In genomic region chr1:168762473-168762872, GRCh38 we compare ENCODE assay signal across 2 cellular contexts.
TF ChIP-seq lines count a peak whose summit lies in the region.

No MANE protein-coding gene starts in this region.

TF ChIP-seq in liver, 16 proteins besides CTCF, POLR2A, EP300 and RAD21:
- TF ChIP-seq ZBTB33 (IDR thresholded peaks at IDR 0.05): no peak
- TF ChIP-seq ATF3 (IDR thresholded peaks at IDR 0.05): peak; percentile 42

TF ChIP-seq in HepG2, 621 proteins besides CTCF, POLR2A, EP300 and RAD21:
- TF ChIP-seq ZBTB44 (CRISPR knock-in tag; IDR thresholded peaks at IDR 0.05) (no peak), NRL (CRISPR knock-in tag; IDR thresholded peaks at IDR 0.05; ENCODE audit: borderline replicate concordance) (no peak), ZNF879 (CRISPR knock-in tag; IDR thresholded peaks at IDR 0.05) (no peak)
